In genomic region chr1:33050221-33051076, GRCh38 we compare ENCODE assay signal across 12 cellular contexts. TPM values are rescaled to one million over a fixed set of nuclear protein-coding genes. Genes with fewer than 3 reads are reported as not detected.
DNase-seq lines count a peak whose midpoint lies in the region; TF ChIP-seq lines count a peak whose summit lies in the region.
"Had no signal": no experiment of that assay in that cellular context is flagged by ENCODE, and none has a peak within 500 bp of the region (broad histone marks: within the 10 kb centered on the region; RNA-seq: fewer than 3 reads in every experiment).

No MANE protein-coding gene starts in this region.

- H3K9me3 ChIP-seq in osteoblast (ENCODE audit: low read depth, low read length): no peaks in the 10 kb centered on the region
- H3K9me3 ChIP-seq: Peyer's patch had no signal

- peaks cover 22% of the 10 kb centered on the region for H3K4me1 Mint-ChIP-seq in chondrocyte (ENCODE audit: low read depth)

- TF ChIP-seq CTCF in chondrocyte (IDR thresholded peaks at IDR 0.05): peak; percentile 17
- TF ChIP-seq CTCF in osteoblast (IDR thresholded peaks at IDR 0.05; ENCODE audit: extremely low read depth, low read depth, low read length): peak; percentile 18

- no peak overlapping the region for H3K4me3 Mint-ChIP-seq in chondrocyte (ENCODE audit: unreplicated experiment)

- DNase-seq in EL: peak; percentile 95
- peak; percentile 88 for DNase-seq in NCI-H226
- no peak for DNase-seq in chondrocyte (ENCODE audit: low spot score)
- peak; percentile 89 for DNase-seq in osteoblast (ENCODE audit: insufficient read length, low spot score, missing footprints)
- DNase-seq in NCI-H345 treated with DMSO at 0.1 percent for 48 hours (lab: John Stamatoyannopoulos, UW; ENCODE audit: unreplicated experiment): no peak
- DNase-seq in GOT3 (lab: John Stamatoyannopoulos, UW): no peak
- no peak for DNase-seq in activated CD4-positive, alpha-beta T cell treated with anti-CD3 and anti-CD28 coated beads, Interleukin-2, amount 50 U/mL, for 48 hours
- no peak for DNase-seq in NCI-H446 (lab: John Stamatoyannopoulos, UW)
- DNase-seq: left colon; stimulated activated CD4-positive, alpha-beta T cell treated with anti-CD3 and anti-CD28 coated beads, Interleukin-2, amount 100 ng/mL, for 24 hours had no signal

- peak overlapping the region; percentile 84 for H3K27ac ChIP-seq in osteoblast (ENCODE audit: low read depth, low read length)
- H3K27ac ChIP-seq: Peyer's patch had no signal

- peak overlapping the region; percentile 76 for H3K27ac Mint-ChIP-seq in chondrocyte (ENCODE audit: unreplicated experiment)
- H3K27ac Mint-ChIP-seq: activated naive CD4-positive, alpha-beta T cell treated with anti-CD3 and anti-CD28 coated beads, Interleukin-2, amount 50 U/mL, for 72 hours had no signal

- no peaks in the 10 kb centered on the region for H3K9me3 Mint-ChIP-seq in chondrocyte (ENCODE audit: low read depth)
- H3K9me3 Mint-ChIP-seq: activated naive CD4-positive, alpha-beta T cell treated with anti-CD3 and anti-CD28 coated beads, Interleukin-2, amount 50 U/mL, for 72 hours had no signal

- H3K36me3 ChIP-seq in osteoblast (ENCODE audit: insufficient read depth, low read length): no peaks in the 10 kb centered on the region
- H3K36me3 ChIP-seq: Peyer's patch had no signal

- no peaks in the 10 kb centered on the region for H4K20me1 ChIP-seq in osteoblast (ENCODE audit: insufficient read depth, low read length)

- H3K4me1 ChIP-seq in osteoblast (ENCODE audit: insufficient read depth, low read length): peaks cover 13% of the 10 kb centered on the region

- H3K36me3 Mint-ChIP-seq in chondrocyte (ENCODE audit: low read depth): no peaks in the 10 kb centered on the region
- H3K36me3 Mint-ChIP-seq: activated naive CD4-positive, alpha-beta T cell treated with anti-CD3 and anti-CD28 coated beads, Interleukin-2, amount 50 U/mL, for 72 hours had no signal

- peak overlapping the region; percentile 15 for H3K4me3 ChIP-seq in osteoblast (ENCODE audit: insufficient read depth, low read length)
- H3K4me3 ChIP-seq: Peyer's patch had no signal

- no peaks in the 10 kb centered on the region for H3K27me3 Mint-ChIP-seq in chondrocyte (ENCODE audit: low read depth)

- H3K27me3 ChIP-seq in osteoblast (ENCODE audit: insufficient read depth, low read length): no peaks in the 10 kb centered on the region
- H3K27me3 ChIP-seq: Peyer's patch had no signal

- H2AFZ ChIP-seq in osteoblast (ENCODE audit: low read length): no peak overlapping the region

- H3K4me2 ChIP-seq in osteoblast (ENCODE audit: insufficient read depth, low read length): peak overlapping the region; percentile 75

- H3K79me2 ChIP-seq in osteoblast (ENCODE audit: insufficient read depth, low read length): no peaks in the 10 kb centered on the region

RNA-seq across cellular contexts. Expression of gene AK2, which starts 13.8 kb away (rescaled TPM):
- total RNA-seq in chondrocyte (86.1 to 98.9 TPM (median 94.9 TPM) in 3 replicates), osteoblast (89.3 and 139 TPM in 2 replicates)

RNA-seq across cellular contexts. Expression of gene AZIN2, which starts 30.5 kb away (rescaled TPM):
- total RNA-seq in chondrocyte (3.5 to 12.4 TPM (median 5.8 TPM) in 3 replicates), osteoblast (11.8 and 18.8 TPM in 2 replicates)

Comparison
In these comparisons a context has a peak if more than half of its experiments do, and no peak if none do; other contexts are left out.
1. DNase-seq: peak in EL (single experiment), NCI-H226 (single experiment) and osteoblast (single experiment); none in chondrocyte (single experiment), NCI-H345 treated with DMSO at 0.1 percent for 48 hours (single experiment), GOT3 (single experiment), activated CD4-positive, alpha-beta T cell treated with anti-CD3 and anti-CD28 coated beads, Interleukin-2, amount 50 U/mL, for 48 hours (0 of 2) and NCI-H446 (0 of 2).